ENCODE assay signal across 8 cellular contexts in genomic region chr11:3853935-3854659, GRCh38. TPM values are rescaled to one million over a fixed set of nuclear protein-coding genes. Genes with fewer than 3 reads are reported as not detected.
DNase-seq lines count a peak whose midpoint lies in the region; ATAC-seq and TF ChIP-seq lines count a peak whose summit lies in the region.

No MANE protein-coding gene starts in this region.

- peak overlapping the region; percentile 90 for H3K4me2 ChIP-seq in MM.1S (ENCODE audit: low read depth, low read length)
- H3K4me2 ChIP-seq in fibroblast of lung (ENCODE audit: extremely low read depth, insufficient read depth, low read length): no peak overlapping the region
- peak overlapping the region; percentile 91 for H3K4me2 ChIP-seq in skeletal muscle satellite cell (ENCODE audit: low read length)

- no peaks in the 10 kb centered on the region for H3K27me3 ChIP-seq in MM.1S (replicated peaks; ENCODE audit: insufficient read depth, low read length)
- no peaks in the 10 kb centered on the region for H3K27me3 ChIP-seq in fibroblast of lung (ENCODE audit: control insufficient read depth, insufficient read depth, low read length)
- H3K27me3 ChIP-seq in skeletal muscle satellite cell (ENCODE audit: control insufficient read depth, insufficient read depth, low read length): no peaks in the 10 kb centered on the region

- peaks cover 37% of the 10 kb centered on the region for H3K4me1 ChIP-seq in MM.1S (ENCODE audit: low read length)
- H3K4me1 ChIP-seq in fibroblast of lung (ENCODE audit: control insufficient read depth, extremely low read depth, insufficient read depth, low read length): peaks cover 3% of the 10 kb centered on the region
- peaks cover 15% of the 10 kb centered on the region for H3K4me1 ChIP-seq in skeletal muscle satellite cell (ENCODE audit: control insufficient read depth, insufficient read depth, low read length)

- peak overlapping the region; percentile 98 for H3K27ac Mint-ChIP-seq in activated CD8-positive, alpha-beta T cell treated with anti-CD3 and anti-CD28 coated beads for 36 hours

- H3K36me3 Mint-ChIP-seq in activated CD8-positive, alpha-beta T cell treated with anti-CD3 and anti-CD28 coated beads for 36 hours (ENCODE audit: low read depth): peaks cover 21% of the 10 kb centered on the region

- ATAC-seq in GM21723 (IDR thresholded peaks at IDR 0.05; ENCODE audit: unreplicated experiment): peak; percentile 42
- peak; percentile 65 for ATAC-seq in activated CD8-positive, alpha-beta T cell treated with anti-CD3 and anti-CD28 coated beads for 36 hours

- H3K36me3 ChIP-seq in MM.1S (replicated peaks; ENCODE audit: insufficient read depth, low read length) (no peaks in the 10 kb centered on the region), fibroblast of lung (ENCODE audit: control insufficient read depth, insufficient read depth, low read length) (no peaks in the 10 kb centered on the region), skeletal muscle satellite cell (ENCODE audit: insufficient read depth, low read length) (no peaks in the 10 kb centered on the region)

- H3K4me3 ChIP-seq in MM.1S (ENCODE audit: low read length) (peak overlapping the region; percentile 84), fibroblast of lung (replicated peaks in 1 of 4; ENCODE audit: control extremely low read depth in 1 of 4, insufficient read depth in 1 of 4, low read depth in 3 of 4, low read length in 4 of 4) (no peak overlapping the region), skeletal muscle satellite cell (ENCODE audit: low read length) (peak overlapping the region; percentile 99)

- H3K9ac ChIP-seq in MM.1S (ENCODE audit: low read length): peak overlapping the region; percentile 79
- H3K9ac ChIP-seq in fibroblast of lung (ENCODE audit: insufficient read depth, low read length): no peak overlapping the region
- H3K9ac ChIP-seq in skeletal muscle satellite cell (ENCODE audit: low read depth, low read length): peak overlapping the region; percentile 99

- peaks cover 54% of the 10 kb centered on the region for H3K4me1 Mint-ChIP-seq in activated CD8-positive, alpha-beta T cell treated with anti-CD3 and anti-CD28 coated beads for 36 hours (ENCODE audit: low read depth)

- H3K4me3 Mint-ChIP-seq in activated CD8-positive, alpha-beta T cell treated with anti-CD3 and anti-CD28 coated beads for 36 hours: peak overlapping the region; percentile 87

- no peaks in the 10 kb centered on the region for H4K20me1 ChIP-seq in MM.1S (ENCODE audit: insufficient read depth, low read length)
- no peaks in the 10 kb centered on the region for H4K20me1 ChIP-seq in fibroblast of lung (ENCODE audit: control insufficient read depth, extremely low read depth, insufficient read depth, low read length)

- peaks cover 54% of the 10 kb centered on the region for H3F3A ChIP-seq in MM.1S (ENCODE audit: insufficient read depth, low read length)

- no peaks in the 10 kb centered on the region for H3K27me3 Mint-ChIP-seq in activated CD8-positive, alpha-beta T cell treated with anti-CD3 and anti-CD28 coated beads for 36 hours

- intact Hi-C loops in activated CD8-positive, alpha-beta T cell treated with anti-CD3 and anti-CD28 coated beads for 36 hours (cut with micrococcal nuclease): loop anchor here (5.0 kb wide), 1 partner anchor 133 kb away; no protein-coding TSS in a partner anchor

- no peak for TF ChIP-seq CTCF in MM.1S (IDR thresholded peaks at IDR 0.05; ENCODE audit: low read length)
- no peak for TF ChIP-seq CTCF in activated CD8-positive, alpha-beta T cell treated with anti-CD3 and anti-CD28 coated beads for 36 hours (IDR thresholded peaks at IDR 0.05)
- no peak for TF ChIP-seq CTCF in fibroblast of lung (conservative IDR thresholded peaks at IDR 0.05 in 1 of 2, IDR thresholded peaks at IDR 0.05 in 1 of 2; ENCODE audit: low read depth in 1 of 2, low read length in 2 of 2)

- POLR2A ChIA-PET in activated CD8-positive, alpha-beta T cell treated with anti-CD3 and anti-CD28 coated beads for 36 hours (lab: Charles Lee): interaction anchor here (0.6 to 8.9 kb wide), 41 partner anchors 8 to 241 kb away, joined by 3 to 216 read pairs (median 5); partner anchors contain the start of genes RHOG and RRM1

- H3K9me3 ChIP-seq in MM.1S (replicated peaks; ENCODE audit: insufficient read depth, low read length) (no peaks in the 10 kb centered on the region), fibroblast of lung (ENCODE audit: control insufficient read depth, insufficient read depth, low read depth, low read length) (no peaks in the 10 kb centered on the region), skeletal muscle satellite cell (replicated peaks; ENCODE audit: low read length) (no peaks in the 10 kb centered on the region)

- H3K79me2 ChIP-seq in MM.1S (ENCODE audit: low read length) (peaks cover 36% of the 10 kb centered on the region), fibroblast of lung (ENCODE audit: control insufficient read depth, insufficient read depth, low read length) (peaks cover 7% of the 10 kb centered on the region)

- CTCF ChIA-PET in activated CD8-positive, alpha-beta T cell treated with anti-CD3 and anti-CD28 coated beads for 36 hours (lab: Charles Lee): interaction anchor here (0.6 to 26.5 kb wide), 59 partner anchors 12 to 251 kb away, joined by 3 to 775 read pairs (median 6); partner anchors contain the start of genes PGAP2, RHOG and RRM1

- H3K9me3 Mint-ChIP-seq in activated CD8-positive, alpha-beta T cell treated with anti-CD3 and anti-CD28 coated beads for 36 hours: no peaks in the 10 kb centered on the region

- DNase-seq in DMS153 treated with DMSO at 0.1 percent for 48 hours (lab: John Stamatoyannopoulos, UW; ENCODE audit: unreplicated experiment) (peak; percentile 13), MM.1S (peak; percentile 93), fibroblast of lung (ENCODE audit: low read depth in 2 of 2) (no peak), NCI-H510A treated with DMSO at 0.1 percent for 48 hours (lab: John Stamatoyannopoulos, UW) (no peak), DMS 273 (lab: John Stamatoyannopoulos, UW; ENCODE audit: unreplicated experiment) (no peak)
- DNase-seq in activated CD8-positive, alpha-beta T cell treated with anti-CD3 and anti-CD28 coated beads for 36 hours: peak; percentile 85

- H2AFZ ChIP-seq in MM.1S (ENCODE audit: low read length): peak overlapping the region; percentile 77
- peak overlapping the region; percentile 67 for H2AFZ ChIP-seq in fibroblast of lung (ENCODE audit: low read length)

- H3K27ac ChIP-seq in MM.1S (ENCODE audit: low read length) (peak overlapping the region; percentile 97), fibroblast of lung (ENCODE audit: insufficient read depth, low read length) (no peak overlapping the region)

- H3K9me2 ChIP-seq in MM.1S (replicated peaks; ENCODE audit: insufficient read depth, low read length): no peaks in the 10 kb centered on the region

RNA-seq across cellular contexts. Expression of gene STIM1, which starts 1.4 kb away (rescaled TPM):
- total RNA-seq in activated CD8-positive, alpha-beta T cell treated with anti-CD3 and anti-CD28 coated beads for 36 hours: 10 to 100 TPM; 60.8 to 61.4 TPM
- total RNA-seq in fibroblast of lung: 25.7 and 44.6 TPM in 2 replicates
- 24.6 and 38.1 TPM in 2 replicates for polyA plus RNA-seq in fibroblast of lung
- 23.6 and 31.6 TPM in 2 replicates for polyA plus RNA-seq in fibroblast of lung (2012)
- polyA minus RNA-seq in fibroblast of lung (ENCODE audit: low replicate concordance): 80.0 and 104 TPM in 2 replicates
- 26.6 and 28.2 TPM in 2 replicates for total RNA-seq in skeletal muscle satellite cell (2012; rRNA removed)

RNA-seq across cellular contexts. Expression of gene RHOG, which starts 13.3 kb away (rescaled TPM):
- total RNA-seq in activated CD8-positive, alpha-beta T cell treated with anti-CD3 and anti-CD28 coated beads for 36 hours: 100 to 1,000 TPM; 176 to 188 TPM
- 6.2 and 10.9 TPM in 2 replicates for total RNA-seq in fibroblast of lung
- 53.1 and 61.8 TPM in 2 replicates for polyA plus RNA-seq in fibroblast of lung
- polyA plus RNA-seq in fibroblast of lung (2012): 70.3 and 88.5 TPM in 2 replicates
- polyA minus RNA-seq in fibroblast of lung (ENCODE audit: low replicate concordance): 224 and 274 TPM in 2 replicates
- total RNA-seq in skeletal muscle satellite cell (2012; rRNA removed): 17.0 and 24.1 TPM in 2 replicates

RNA-seq across cellular contexts. Expression of gene PGAP2, which starts 45.7 kb away (rescaled TPM):
- total RNA-seq in activated CD8-positive, alpha-beta T cell treated with anti-CD3 and anti-CD28 coated beads for 36 hours: 10 to 100 TPM; 33.1 to 36.7 TPM
- 10.8 and 12.4 TPM in 2 replicates for total RNA-seq in fibroblast of lung
- polyA plus RNA-seq in fibroblast of lung: 12.8 and 18.9 TPM in 2 replicates
- 10.5 and 15.4 TPM in 2 replicates for polyA plus RNA-seq in fibroblast of lung (2012)
- 41.7 and 72.8 TPM in 2 replicates for polyA minus RNA-seq in fibroblast of lung (ENCODE audit: low replicate concordance)
- total RNA-seq in skeletal muscle satellite cell (2012; rRNA removed): 11.9 and 13.3 TPM in 2 replicates

RNA-seq across cellular contexts. Expression of gene NUP98, which starts 56.7 kb away (rescaled TPM):
- total RNA-seq in activated CD8-positive, alpha-beta T cell treated with anti-CD3 and anti-CD28 coated beads for 36 hours: 10 to 100 TPM; 88.4 to 89.9 TPM
- 88.1 and 99.6 TPM in 2 replicates for total RNA-seq in fibroblast of lung
- 60.6 and 95.1 TPM in 2 replicates for polyA plus RNA-seq in fibroblast of lung
- 36.8 and 46.2 TPM in 2 replicates for polyA plus RNA-seq in fibroblast of lung (2012)
- 344 and 538 TPM in 2 replicates for polyA minus RNA-seq in fibroblast of lung (ENCODE audit: low replicate concordance)
- 107 and 110 TPM in 2 replicates for total RNA-seq in skeletal muscle satellite cell (2012; rRNA removed)

Comparison
In these comparisons a context has a peak if more than half of its experiments do, and no peak if none do; other contexts are left out.
1. DNase-seq: peak in DMS153 treated with DMSO at 0.1 percent for 48 hours (single experiment), MM.1S (single experiment) and activated CD8-positive, alpha-beta T cell treated with anti-CD3 and anti-CD28 coated beads for 36 hours (single experiment); none in fibroblast of lung (0 of 2), NCI-H510A treated with DMSO at 0.1 percent for 48 hours (single experiment) and DMS 273 (single experiment).
2. H3K4me3 ChIP-seq: peak in MM.1S (single experiment) and skeletal muscle satellite cell (single experiment); none in fibroblast of lung (0 of 4).
3. RNA of gene RHOG, which starts 13.3 kb away (total RNA-seq): 176 to 188 TPM in activated CD8-positive, alpha-beta T cell treated with anti-CD3 and anti-CD28 coated beads for 36 hours; 6.2 to 10.9 TPM in fibroblast of lung; every median in the first group is over 10 times any median in the second.